18 cellular contexts compared by ENCODE assay signal in the genomic region with DNA sequence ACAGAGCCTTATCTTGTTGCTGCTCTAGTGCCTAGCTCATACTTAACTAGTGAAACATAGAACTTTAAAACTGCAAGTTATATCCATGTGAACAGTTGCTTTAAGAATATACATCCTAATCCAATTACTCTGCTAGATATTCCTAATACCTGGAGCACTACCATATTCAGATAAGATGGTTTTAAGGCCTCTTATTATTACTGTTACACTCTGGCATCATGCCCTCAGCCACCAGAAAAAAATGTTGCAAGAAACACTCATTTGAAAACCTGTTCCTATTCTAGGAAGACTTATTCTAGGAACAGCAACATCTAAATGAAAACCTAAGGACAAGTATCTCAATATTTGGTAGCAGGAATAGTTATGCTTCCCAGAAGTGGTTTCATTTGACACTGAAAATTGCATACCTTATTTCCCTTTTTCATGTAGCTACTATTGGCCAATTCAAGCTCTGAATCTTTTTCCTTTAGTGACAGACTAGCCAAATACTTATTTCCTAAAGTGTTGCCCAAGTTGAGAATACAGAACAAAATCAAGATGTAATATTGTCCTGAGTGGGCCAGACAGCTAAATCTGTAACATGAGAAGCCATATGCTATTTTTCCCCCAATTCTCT. TPM values are rescaled to one million over a fixed set of nuclear protein-coding genes. Genes with fewer than 3 reads are reported as not detected.
A peak's percentile ranks its signal among the peaks of the same experiment; 100 is the strongest.
DNase-seq lines count a peak whose midpoint lies in the region; ATAC-seq and TF ChIP-seq lines count a peak whose summit lies in the region.
"Had no signal": no experiment of that assay in that cellular context is flagged by ENCODE, and none has a peak within 500 bp of the region (broad histone marks: within the 10 kb centered on the region; RNA-seq: fewer than 3 reads in every experiment).

No MANE protein-coding gene starts in this region.

- no peaks in the 10 kb centered on the region for H3K27me3 Mint-ChIP-seq in natural killer cell treated with Interleukin-12 subunit alpha and Interleukin-12 subunit beta and Interleukin-15 and Interleukin-18, amount 100 ng/mL, for 72 hours
- H3K27me3 Mint-ChIP-seq in natural killer cell (ENCODE audit: low read depth in 2 of 2) (no peaks in the 10 kb centered on the region), progenitor cell of endocrine pancreas (no peaks in the 10 kb centered on the region)
- no peaks in the 10 kb centered on the region for H3K27me3 Mint-ChIP-seq in activated CD4-positive, alpha-beta memory T cell treated with anti-CD3 and anti-CD28 coated beads for 36 hours

- peaks cover 5% of the 10 kb centered on the region for H3K36me3 Mint-ChIP-seq in natural killer cell treated with Interleukin-12 subunit alpha and Interleukin-12 subunit beta and Interleukin-15 and Interleukin-18, amount 100 ng/mL, for 72 hours
- H3K36me3 Mint-ChIP-seq in natural killer cell (no peaks in the 10 kb centered on the region), progenitor cell of endocrine pancreas (ENCODE audit: insufficient read depth) (peaks cover 7% of the 10 kb centered on the region)
- peaks cover 24% of the 10 kb centered on the region for H3K36me3 Mint-ChIP-seq in activated CD4-positive, alpha-beta memory T cell treated with anti-CD3 and anti-CD28 coated beads for 36 hours

- TF ChIP-seq CTCF in natural killer cell (IDR thresholded peaks at IDR 0.05) (no peak), progenitor cell of endocrine pancreas (IDR thresholded peaks at IDR 0.05; ENCODE audit: unreplicated experiment) (no peak)

- intact Hi-C loops in natural killer cell (cut with micrococcal nuclease) = no loop called here
- intact Hi-C loops in activated CD4-positive, alpha-beta memory T cell treated with anti-CD3 and anti-CD28 coated beads for 36 hours (cut with micrococcal nuclease) = loop anchor here (10.0 kb wide), 1 partner anchor 300 kb away; a partner anchor contains a TSS

- POLR2A ChIA-PET in activated CD4-positive, alpha-beta memory T cell treated with anti-CD3 and anti-CD28 coated beads for 36 hours (lab: Charles Lee) = interaction anchor here (1.3 kb wide), 1 partner anchor 22 kb away, joined by 4 read pairs; no protein-coding TSS in a partner anchor

- CTCF ChIA-PET in activated CD4-positive, alpha-beta memory T cell treated with anti-CD3 and anti-CD28 coated beads for 36 hours (lab: Charles Lee) = interaction anchor here (0.6 kb wide), 1 partner anchor 62 kb away, joined by 3 read pairs; no protein-coding TSS in a partner anchor

- no peaks in the 10 kb centered on the region for H3K9me3 Mint-ChIP-seq in natural killer cell treated with Interleukin-12 subunit alpha and Interleukin-12 subunit beta and Interleukin-15 and Interleukin-18, amount 100 ng/mL, for 72 hours
- H3K9me3 Mint-ChIP-seq in natural killer cell = no peaks in the 10 kb centered on the region
- no peaks in the 10 kb centered on the region for H3K9me3 Mint-ChIP-seq in activated CD4-positive, alpha-beta memory T cell treated with anti-CD3 and anti-CD28 coated beads for 36 hours
- H3K9me3 Mint-ChIP-seq in progenitor cell of endocrine pancreas (ENCODE audit: low read depth) = no peaks in the 10 kb centered on the region
- H3K9me3 Mint-ChIP-seq: CD8-positive, alpha-beta T cell had no signal

- no peak for ATAC-seq in natural killer cell treated with Interleukin-12 subunit alpha and Interleukin-12 subunit beta and Interleukin-15 and Interleukin-18, amount 100 ng/mL, for 72 hours
- ATAC-seq in natural killer cell = no peak
- ATAC-seq in HG03025 (IDR thresholded peaks at IDR 0.05; ENCODE audit: low FRiP score, unreplicated experiment) = no peak
- ATAC-seq: CD8-positive, alpha-beta T cell; PC-3 had no signal

- DNase-seq in NCI-H82 (lab: John Stamatoyannopoulos, UW) = peak; percentile 19
- DNase-seq in NCI-H82 treated with DMSO at 0.1 percent for 48 hours (lab: John Stamatoyannopoulos, UW; ENCODE audit: unreplicated experiment) = no peak
- no peak for DNase-seq in natural killer cell treated with Interleukin-12 subunit alpha and Interleukin-12 subunit beta and Interleukin-15 and Interleukin-18, amount 100 ng/mL, for 72 hours (ENCODE audit: low spot score)
- no peak for DNase-seq in natural killer cell
- no peak for DNase-seq in activated CD4-positive, alpha-beta memory T cell treated with anti-CD3 and anti-CD28 coated beads for 36 hours
- no peak for DNase-seq in progenitor cell of endocrine pancreas (ENCODE audit: low spot score, unreplicated experiment)
- no peak for DNase-seq in NCI-H510A (lab: John Stamatoyannopoulos, UW)
- DNase-seq: CD8-positive, alpha-beta T cell; DND-41; GM23248; HCEC 1CT; NCI-H1092; NCI-H146; NCI-H2081 treated with DMSO at 0.1 percent for 48 hours; NK-92 treated with Interleukin-12 subunit alpha and Interleukin-12 subunit beta, amount 100 ng/mL, for 24 hours; PC-3; SJCRH30 had no signal

- H3K4me3 Mint-ChIP-seq in natural killer cell treated with Interleukin-12 subunit alpha and Interleukin-12 subunit beta and Interleukin-15 and Interleukin-18, amount 100 ng/mL, for 72 hours = no peak overlapping the region
- no peak overlapping the region for H3K4me3 Mint-ChIP-seq in natural killer cell
- no peak overlapping the region for H3K4me3 Mint-ChIP-seq in activated CD4-positive, alpha-beta memory T cell treated with anti-CD3 and anti-CD28 coated beads for 36 hours
- no peak overlapping the region for H3K4me3 Mint-ChIP-seq in progenitor cell of endocrine pancreas (ENCODE audit: low read depth)
- H3K4me3 Mint-ChIP-seq: CD8-positive, alpha-beta T cell had no signal

- H3K4me1 Mint-ChIP-seq in natural killer cell treated with Interleukin-12 subunit alpha and Interleukin-12 subunit beta and Interleukin-15 and Interleukin-18, amount 100 ng/mL, for 72 hours (ENCODE audit: low read depth in 2 of 2) = peaks cover 31 to 43% of the 10 kb centered on the region in 2 donors
- H3K4me1 Mint-ChIP-seq in natural killer cell (peaks cover 12 to 27% of the 10 kb centered on the region in 2 donors), progenitor cell of endocrine pancreas (ENCODE audit: low read depth) (peaks cover 16% of the 10 kb centered on the region)
- peaks cover 36% of the 10 kb centered on the region for H3K4me1 Mint-ChIP-seq in activated CD4-positive, alpha-beta memory T cell treated with anti-CD3 and anti-CD28 coated beads for 36 hours (ENCODE audit: low read depth)

- peak overlapping the region; percentile 31 to 41 for H3K27ac Mint-ChIP-seq in natural killer cell treated with Interleukin-12 subunit alpha and Interleukin-12 subunit beta and Interleukin-15 and Interleukin-18, amount 100 ng/mL, for 72 hours
- peak overlapping the region in 1 of 2 donors; percentile 80 for H3K27ac Mint-ChIP-seq in natural killer cell
- peak overlapping the region; percentile 50 for H3K27ac Mint-ChIP-seq in activated CD4-positive, alpha-beta memory T cell treated with anti-CD3 and anti-CD28 coated beads for 36 hours
- no peak overlapping the region for H3K27ac Mint-ChIP-seq in progenitor cell of endocrine pancreas
- H3K27ac Mint-ChIP-seq: CD8-positive, alpha-beta T cell had no signal

RNA-seq across cellular contexts. Expression of a gene that starts 4.8 kb away (rescaled TPM):
- 10 to 100 TPM; 14.9 to 26.1 TPM for total RNA-seq in natural killer cell treated with Interleukin-12 subunit alpha and Interleukin-12 subunit beta and Interleukin-15 and Interleukin-18, amount 100 ng/mL, for 72 hours
- total RNA-seq in natural killer cell (1 to 10 TPM; 1.7 to 2.1 (median 2.0) TPM), progenitor cell of endocrine pancreas (2.9 and 3.8 TPM in 2 replicates)
- total RNA-seq in activated CD4-positive, alpha-beta memory T cell treated with anti-CD3 and anti-CD28 coated beads for 36 hours = 10 to 100 TPM; 24.2 to 25.2 TPM
- total RNA-seq: GM23248 had no signal

RNA-seq across cellular contexts. Expression of a gene that starts 34.7 kb away (rescaled TPM):
- 100 to 1,000 TPM; 200 to 203 TPM for total RNA-seq in natural killer cell treated with Interleukin-12 subunit alpha and Interleukin-12 subunit beta and Interleukin-15 and Interleukin-18, amount 100 ng/mL, for 72 hours
- 100 to 1,000 TPM; 391 to 582 (median 465) TPM for total RNA-seq in natural killer cell
- 100 to 1,000 TPM; 103 to 107 TPM for total RNA-seq in activated CD4-positive, alpha-beta memory T cell treated with anti-CD3 and anti-CD28 coated beads for 36 hours
- 256 and 265 TPM in 2 replicates for total RNA-seq in progenitor cell of endocrine pancreas
